17 cellular contexts compared by ENCODE assay signal in the genomic region with DNA sequence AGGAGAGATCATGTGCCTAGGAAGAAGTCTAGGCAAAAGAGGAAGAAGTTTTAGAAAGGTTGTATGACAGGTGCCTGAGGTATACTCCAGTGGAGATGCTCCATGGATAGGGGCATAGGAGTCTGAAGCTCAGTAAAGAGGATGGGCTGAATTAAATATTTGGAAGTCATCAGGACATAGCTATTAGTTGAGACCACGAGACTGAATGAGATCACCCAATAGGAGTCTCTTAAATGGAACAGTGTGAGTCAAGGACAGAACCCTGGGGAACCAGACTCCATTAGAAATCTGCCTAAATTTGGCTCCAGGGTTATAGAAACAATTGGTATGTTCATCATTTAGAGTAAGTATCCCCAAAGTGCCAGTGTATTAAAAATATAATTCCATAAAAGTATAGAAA.
"Had no signal": no experiment of that assay in that cellular context is flagged by ENCODE, and none has a peak within 500 bp of the region (broad histone marks: within the 10 kb centered on the region; RNA-seq: fewer than 3 reads in every experiment).

No MANE protein-coding gene starts in this region.

- H3K4me3 ChIP-seq: cardiac muscle cell, gastrocnemius medialis, heart left ventricle, left ventricle myocardium inferior, ovary, psoas muscle, skin epidermis, suprapubic skin, transverse colon, vagina had no signal

- H3K27me3 ChIP-seq: cardiac muscle cell, gastrocnemius medialis, heart left ventricle, ovary, suprapubic skin, transverse colon, vagina had no signal

- DNase-seq: activated CD4-positive, CD25-positive, alpha-beta regulatory T cell treated with anti-CD3 and anti-CD28 coated beads, Interleukin-2, amount 50 U/mL, for 72 hours; activated gamma-delta T cell; activated T-cell treated with anti-CD3 and anti-CD28 coated beads, Interleukin-2, amount 50 U/mL, for 72 hours; dermis blood vessel endothelial cell; effector memory CD8-positive, alpha-beta T cell; gastrocnemius medialis; heart left ventricle; left ventricle myocardium inferior; ovary; psoas muscle; right cardiac atrium; stimulated activated naive CD8-positive, alpha-beta T cell treated with anti-CD3 and anti-CD28 coated beads, Interleukin-15, Interleukin-2, amounts not matched to agents 100 U/mL and 50 U/mL, for 24 hours; transverse colon had no signal

- H3K36me3 ChIP-seq: cardiac muscle cell, gastrocnemius medialis, ovary, transverse colon, vagina had no signal

- H3K27ac ChIP-seq: cardiac muscle cell, gastrocnemius medialis, left ventricle myocardium inferior, ovary, psoas muscle, suprapubic skin, transverse colon, vagina had no signal

- H3K9me3 ChIP-seq: gastrocnemius medialis, heart left ventricle, left ventricle myocardium inferior, ovary, psoas muscle, suprapubic skin, transverse colon, vagina had no signal
